Comparison of ENCODE assay signal across 1 cellular context in genomic region chr6:7198833-7199800, GRCh38.
TF ChIP-seq lines count a peak whose summit lies in the region.

No MANE protein-coding gene starts in this region.

TF ChIP-seq in K562, 482 proteins besides CTCF, POLR2A, EP300 and RAD21 (continued from another document and continues in another):
- 0 out of 2 replicates have a peak, but pooled peaks have one; percentile 34 for TF ChIP-seq REST (CRISPR knock-in tag; IDR thresholded peaks at IDR 0.05; ENCODE audit: low read depth)
- TF ChIP-seq ELK1 (CRISPR knock-in tag; IDR thresholded peaks at IDR 0.05) = no peak
- TF ChIP-seq ZNF274 (IDR thresholded peaks at IDR 0.05; ENCODE audit: borderline replicate concordance, low read depth, low read length) = no peak
- 0 out of 2 replicates have a peak, but pooled peaks have one; percentile 53 for TF ChIP-seq DDX20 (tag; IDR thresholded peaks at IDR 0.05; ENCODE audit: low read depth)
- no peak for TF ChIP-seq CUX1 (CRISPR knock-in tag; IDR thresholded peaks at IDR 0.05)
- TF ChIP-seq C11orf30 (IDR thresholded peaks at IDR 0.05; ENCODE audit: low read depth) = no peak
- peak in 1 of 2 experiments; percentile 53; a peak in 2 of 4 replicates for TF ChIP-seq SRF (CRISPR knock-in tag; IDR thresholded peaks at IDR 0.05)
- TF ChIP-seq ATF2 (CRISPR knock-in tag; IDR thresholded peaks at IDR 0.05) = no peak
- TF ChIP-seq POLR3A (IDR thresholded peaks at IDR 0.05; ENCODE audit: borderline replicate concordance, extremely low read depth, insufficient read depth, insufficient read length) = no peak
- TF ChIP-seq, protein P1, sequence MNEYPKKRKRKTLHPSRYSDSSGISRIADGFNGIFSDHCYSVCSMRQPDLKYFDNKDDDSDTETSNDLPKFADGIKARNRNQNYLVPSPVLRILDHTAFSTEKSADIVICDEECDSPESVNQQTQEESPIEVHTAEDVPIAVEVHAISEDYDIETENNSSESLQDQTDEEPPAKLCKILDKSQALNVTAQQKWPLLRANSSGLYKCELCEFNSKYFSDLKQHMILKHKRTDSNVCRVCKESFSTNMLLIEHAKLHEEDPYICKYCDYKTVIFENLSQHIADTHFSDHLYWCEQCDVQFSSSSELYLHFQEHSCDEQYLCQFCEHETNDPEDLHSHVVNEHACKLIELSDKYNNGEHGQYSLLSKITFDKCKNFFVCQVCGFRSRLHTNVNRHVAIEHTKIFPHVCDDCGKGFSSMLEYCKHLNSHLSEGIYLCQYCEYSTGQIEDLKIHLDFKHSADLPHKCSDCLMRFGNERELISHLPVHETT (CRISPR knock-in tag; conservative IDR thresholded peaks at IDR 0.05 in 1 of 2, IDR thresholded peaks at IDR 0.05 in 1 of 2) = peak in 1 of 2 experiments; percentile 84; a peak in 2 of 4 replicates
- TF ChIP-seq CREBBP (IDR thresholded peaks at IDR 0.05; ENCODE audit: low read depth, low read length) = no peak
- TF ChIP-seq, protein P2, sequence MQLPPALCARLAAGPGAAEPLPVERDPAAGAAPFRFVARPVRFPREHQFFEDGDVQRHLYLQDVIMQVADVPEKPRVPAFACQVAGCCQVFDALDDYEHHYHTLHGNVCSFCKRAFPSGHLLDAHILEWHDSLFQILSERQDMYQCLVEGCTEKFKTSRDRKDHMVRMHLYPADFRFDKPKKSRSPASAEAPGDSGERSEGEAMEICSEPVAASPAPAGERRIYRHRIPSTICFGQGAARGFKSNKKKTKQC (CRISPR knock-in tag; IDR thresholded peaks at IDR 0.05) = no peak
- TF ChIP-seq E2F6 (IDR thresholded peaks at IDR 0.05; ENCODE audit: borderline replicate concordance in 1 of 2, extremely low read depth in 1 of 2, insufficient read depth in 1 of 2, insufficient read length in 1 of 2, low read depth in 1 of 2, low read length in 1 of 2, poor library complexity in 1 of 2, severe bottlenecking in 1 of 2) = no peak
- TF ChIP-seq, protein P3, sequence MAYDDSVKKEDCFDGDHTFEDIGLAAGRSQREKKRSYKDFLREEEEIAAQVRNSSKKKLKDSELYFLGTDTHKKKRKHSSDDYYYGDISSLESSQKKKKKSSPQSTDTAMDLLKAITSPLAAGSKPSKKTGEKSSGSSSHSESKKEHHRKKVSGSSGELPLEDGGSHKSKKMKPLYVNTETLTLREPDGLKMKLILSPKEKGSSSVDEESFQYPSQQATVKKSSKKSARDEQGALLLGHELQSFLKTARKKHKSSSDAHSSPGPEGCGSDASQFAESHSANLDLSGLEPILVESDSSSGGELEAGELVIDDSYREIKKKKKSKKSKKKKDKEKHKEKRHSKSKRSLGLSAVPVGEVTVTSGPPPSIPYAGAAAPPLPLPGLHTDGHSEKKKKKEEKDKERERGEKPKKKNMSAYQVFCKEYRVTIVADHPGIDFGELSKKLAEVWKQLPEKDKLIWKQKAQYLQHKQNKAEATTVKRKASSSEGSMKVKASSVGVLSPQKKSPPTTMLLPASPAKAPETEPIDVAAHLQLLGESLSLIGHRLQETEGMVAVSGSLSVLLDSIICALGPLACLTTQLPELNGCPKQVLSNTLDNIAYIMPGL (CRISPR knock-in tag; IDR thresholded peaks at IDR 0.05) = no peak
- TF ChIP-seq, protein P4, sequence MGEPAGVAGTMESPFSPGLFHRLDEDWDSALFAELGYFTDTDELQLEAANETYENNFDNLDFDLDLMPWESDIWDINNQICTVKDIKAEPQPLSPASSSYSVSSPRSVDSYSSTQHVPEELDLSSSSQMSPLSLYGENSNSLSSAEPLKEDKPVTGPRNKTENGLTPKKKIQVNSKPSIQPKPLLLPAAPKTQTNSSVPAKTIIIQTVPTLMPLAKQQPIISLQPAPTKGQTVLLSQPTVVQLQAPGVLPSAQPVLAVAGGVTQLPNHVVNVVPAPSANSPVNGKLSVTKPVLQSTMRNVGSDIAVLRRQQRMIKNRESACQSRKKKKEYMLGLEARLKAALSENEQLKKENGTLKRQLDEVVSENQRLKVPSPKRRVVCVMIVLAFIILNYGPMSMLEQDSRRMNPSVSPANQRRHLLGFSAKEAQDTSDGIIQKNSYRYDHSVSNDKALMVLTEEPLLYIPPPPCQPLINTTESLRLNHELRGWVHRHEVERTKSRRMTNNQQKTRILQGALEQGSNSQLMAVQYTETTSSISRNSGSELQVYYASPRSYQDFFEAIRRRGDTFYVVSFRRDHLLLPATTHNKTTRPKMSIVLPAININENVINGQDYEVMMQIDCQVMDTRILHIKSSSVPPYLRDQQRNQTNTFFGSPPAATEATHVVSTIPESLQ (CRISPR knock-in tag; IDR thresholded peaks at IDR 0.05) = no peak
- no peak for TF ChIP-seq SFPQ (IDR thresholded peaks at IDR 0.05; ENCODE audit: low read depth, low read length)
- TF ChIP-seq NFE2 (IDR thresholded peaks at IDR 0.05; ENCODE audit: low read depth) = no peak
- peak; percentile 91 for TF ChIP-seq OTX1 (CRISPR knock-in tag; IDR thresholded peaks at IDR 0.05)
- TF ChIP-seq CBX1 (IDR thresholded peaks at IDR 0.05; ENCODE audit: low read depth) = no peak
- TF ChIP-seq RNF2 (IDR thresholded peaks at IDR 0.05) = peak; percentile 78
- no peak for TF ChIP-seq ZC3H11A (IDR thresholded peaks at IDR 0.05; ENCODE audit: low read depth, low read length)
- TF ChIP-seq BMI1 (IDR thresholded peaks at IDR 0.05; ENCODE audit: low read length) = no peak
- TF ChIP-seq VEZF1 (CRISPR knock-in tag; IDR thresholded peaks at IDR 0.05) = peak; percentile 56
- no peak for TF ChIP-seq ZNF445 (CRISPR knock-in tag; IDR thresholded peaks at IDR 0.05; ENCODE audit: low read depth)
- TF ChIP-seq CHAMP1 (IDR thresholded peaks at IDR 0.05) = peak; percentile 44; the same call in 1 of the 2 replicates
